In the genomic region with DNA sequence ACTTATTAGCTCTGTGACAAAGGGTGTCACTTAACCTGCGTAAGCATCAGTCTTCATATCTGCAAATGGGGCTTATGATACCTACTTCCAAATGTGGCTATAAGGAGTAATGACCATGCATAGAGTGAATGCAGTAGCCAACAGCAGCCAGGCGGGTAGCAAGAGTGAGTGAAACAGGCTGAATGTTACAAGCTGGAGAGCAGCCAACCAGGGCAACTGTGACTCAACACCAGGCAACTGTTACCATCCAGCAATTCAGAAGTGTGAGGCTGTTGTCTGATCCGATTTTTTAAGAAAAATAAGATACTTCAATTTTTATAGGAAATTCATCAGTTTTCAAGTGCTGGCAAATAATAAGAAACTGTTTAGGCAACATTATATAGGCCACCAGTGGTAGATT, we compare ENCODE assay signal across 14 cellular contexts.
DNase-seq lines count a peak whose midpoint lies in the region; TF ChIP-seq lines count a peak whose summit lies in the region.
"Had no signal": no experiment of that assay in that cellular context is flagged by ENCODE, and none has a peak within 500 bp of the region (broad histone marks: within the 10 kb centered on the region; RNA-seq: fewer than 3 reads in every experiment).

No MANE protein-coding gene starts in this region.

- DNase-seq in AG20443 (ENCODE audit: low spot score): peak; percentile 82
- peak; percentile 76 for DNase-seq in MG63
- peak; percentile 61 for DNase-seq in dermis blood vessel endothelial cell
- peak; percentile 19 for DNase-seq in mesendoderm
- DNase-seq in activated CD4-positive, alpha-beta T cell treated with anti-CD3 and anti-CD28 coated beads, Interleukin-2, amount 50 U/mL, for 1 hour: no peak
- no peak for DNase-seq in NCI-H1436 (lab: John Stamatoyannopoulos, UW)
- DNase-seq in stimulated activated CD4-positive, alpha-beta T cell treated with anti-CD3 and anti-CD28 coated beads, Interleukin-2, amount 100 ng/mL, for 24 hours: no peak
- DNase-seq in Peyer's patch: no peak
- DNase-seq: activated CD4-positive, alpha-beta memory T cell treated with anti-CD3 and anti-CD28 coated beads for 36 hours; activated effector memory CD4-positive, alpha-beta T cell treated with anti-CD3 and anti-CD28 coated beads, Interleukin-2, amount 50 U/mL, for 16 hours; erythroblast; GDM1; Kasumi-1; sigmoid colon had no signal

- no CpG with 5 or more reads among the region's 3 CpGs for whole genome bisulfite sequencing in mesendoderm (ENCODE audit: extremely low coverage, insufficient coverage, low lambda C conversion rate)

- no peak overlapping the region for H2AK5ac ChIP-seq in mesendoderm (ENCODE audit: low read length)

- H3K4me1 ChIP-seq in mesendoderm (ENCODE audit: control insufficient read depth, low read depth, low read length): no peaks in the 10 kb centered on the region
- H3K4me1 ChIP-seq in Peyer's patch: no peaks in the 10 kb centered on the region
- H3K4me1 ChIP-seq: sigmoid colon had no signal

- H3K79me2 ChIP-seq in mesendoderm (ENCODE audit: control insufficient read depth, insufficient read depth, low read length): no peaks in the 10 kb centered on the region

- no peaks in the 10 kb centered on the region for H3K27me3 ChIP-seq in MG63
- no peaks in the 10 kb centered on the region for H3K27me3 ChIP-seq in mesendoderm (ENCODE audit: insufficient read depth, low read length, poor library complexity)
- H3K27me3 ChIP-seq in Peyer's patch: no peaks in the 10 kb centered on the region
- H3K27me3 ChIP-seq: sigmoid colon had no signal

- no peak overlapping the region for H3K4me3 ChIP-seq in MG63
- no peak overlapping the region for H3K4me3 ChIP-seq in mesendoderm (ENCODE audit: low read length)
- no peak overlapping the region for H3K4me3 ChIP-seq in Peyer's patch
- H3K4me3 ChIP-seq: sigmoid colon had no signal

- H4K5ac ChIP-seq in mesendoderm (ENCODE audit: low read length): no peak overlapping the region

- no peak overlapping the region for H3K27ac ChIP-seq in mesendoderm (ENCODE audit: low read depth, low read length)
- H3K27ac ChIP-seq in Peyer's patch: no peak overlapping the region
- H3K27ac ChIP-seq: sigmoid colon had no signal

- H2BK120ac ChIP-seq in mesendoderm (ENCODE audit: low read depth, low read length): no peak overlapping the region

- H4K8ac ChIP-seq in mesendoderm (ENCODE audit: low read depth, low read length): no peak overlapping the region

- H3K56ac ChIP-seq in mesendoderm (ENCODE audit: low read length): no peak overlapping the region

- H3K36me3 ChIP-seq in MG63: no peaks in the 10 kb centered on the region
- H3K36me3 ChIP-seq in mesendoderm (ENCODE audit: control insufficient read depth, insufficient read depth, low read length): no peaks in the 10 kb centered on the region
- H3K36me3 ChIP-seq in Peyer's patch: no peaks in the 10 kb centered on the region
- H3K36me3 ChIP-seq: sigmoid colon had no signal

- no peak overlapping the region for H3K18ac ChIP-seq in mesendoderm (ENCODE audit: low read length)

- no peak overlapping the region for H3K4me2 ChIP-seq in mesendoderm (ENCODE audit: low read length)

- H3K4ac ChIP-seq in mesendoderm (ENCODE audit: low read depth, low read length): no peak overlapping the region

- no peaks in the 10 kb centered on the region for H3K79me1 ChIP-seq in mesendoderm (ENCODE audit: low read length)

- H2BK5ac ChIP-seq in mesendoderm (ENCODE audit: low read length): no peak overlapping the region

- H3K23ac ChIP-seq in mesendoderm (ENCODE audit: low read length): no peak overlapping the region

- TF ChIP-seq CTCF in Peyer's patch (IDR thresholded peaks at IDR 0.05): no peak

- no peak overlapping the region for H2BK15ac ChIP-seq in mesendoderm (replicated peaks; ENCODE audit: low read depth)

- no peak for TF ChIP-seq POLR2A in Peyer's patch (IDR thresholded peaks at IDR 0.05)

- H3K9ac ChIP-seq in mesendoderm (ENCODE audit: low read length): no peak overlapping the region

- H3K9me3 ChIP-seq in MG63 (no peaks in the 10 kb centered on the region), Peyer's patch (no peaks in the 10 kb centered on the region)

Comparison
In these comparisons a context has a peak if more than half of its experiments do, and no peak if none do; other contexts are left out.
1. DNase-seq: peak in AG20443 (single experiment), MG63 (single experiment), dermis blood vessel endothelial cell (single experiment) and mesendoderm (single experiment); none in activated CD4-positive, alpha-beta T cell treated with anti-CD3 and anti-CD28 coated beads, Interleukin-2, amount 50 U/mL, for 1 hour (single experiment), NCI-H1436 (single experiment), stimulated activated CD4-positive, alpha-beta T cell treated with anti-CD3 and anti-CD28 coated beads, Interleukin-2, amount 100 ng/mL, for 24 hours (0 of 2) and Peyer's patch (0 of 3).